ENCODE assay signal across 24 cellular contexts in the genomic region with DNA sequence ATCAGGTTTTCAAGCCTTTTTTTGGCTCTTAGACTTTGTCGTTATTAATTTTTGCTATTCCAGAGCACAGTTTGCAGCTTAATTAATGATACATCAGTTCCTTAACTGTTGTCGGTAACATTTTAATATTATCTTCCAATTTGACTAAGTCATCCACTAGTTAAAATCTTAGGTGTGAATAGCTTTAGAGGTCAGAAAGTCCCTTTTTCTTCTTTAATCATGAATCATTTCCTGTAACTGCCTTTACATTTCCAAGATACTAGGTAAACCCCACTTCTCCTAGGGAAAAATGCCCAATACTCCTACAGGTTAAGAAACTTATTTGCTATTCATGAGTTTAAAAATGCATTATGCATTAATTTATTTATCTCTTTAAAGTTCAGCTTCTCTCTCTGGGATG.
DNase-seq lines count a peak whose midpoint lies in the region; ATAC-seq, FAIRE-seq and TF ChIP-seq lines count a peak whose summit lies in the region.
"Had no signal": no experiment of that assay in that cellular context is flagged by ENCODE, and none has a peak within 500 bp of the region (broad histone marks: within the 10 kb centered on the region; RNA-seq: fewer than 3 reads in every experiment).

No MANE protein-coding gene starts in this region.

- H4K5ac ChIP-seq in mesendoderm (ENCODE audit: low read length), result no peak overlapping the region

- H3K9me3 ChIP-seq in heart right ventricle, result no peaks in the 10 kb centered on the region
- H3K9me3 ChIP-seq: SJCRH30 had no signal

- no peaks in the 10 kb centered on the region for H3K79me1 ChIP-seq in mesendoderm (ENCODE audit: low read length)

- H3K4me3 ChIP-seq in epithelial cell of esophagus (ENCODE audit: low read length) (no peak overlapping the region), heart right ventricle (no peak overlapping the region), mesendoderm (ENCODE audit: low read length) (no peak overlapping the region)
- H3K4me3 ChIP-seq: SJCRH30 had no signal

- H3K27ac ChIP-seq in heart right ventricle (no peak overlapping the region), mesendoderm (ENCODE audit: low read depth, low read length) (no peak overlapping the region)
- H3K27ac ChIP-seq: HL-60, KMS-11, SJCRH30 had no signal

- peak; percentile 34 for ATAC-seq in activated naive CD8-positive, alpha-beta T cell treated with anti-CD3 and anti-CD28 coated beads, Interleukin-2, amount 50 U/mL, for 24 hours
- ATAC-seq in heart right ventricle, result no peak
- ATAC-seq: Right ventricle myocardium inferior had no signal

- H3K9me3 Mint-ChIP-seq in activated naive CD8-positive, alpha-beta T cell treated with anti-CD3 and anti-CD28 coated beads, Interleukin-2, amount 50 U/mL, for 24 hours, result no peaks in the 10 kb centered on the region
- H3K9me3 Mint-ChIP-seq in activated naive CD8-positive, alpha-beta T cell treated with anti-CD3 and anti-CD28 coated beads for 36 hours, result no peaks in the 10 kb centered on the region
- H3K9me3 Mint-ChIP-seq in activated T-helper 2 cell treated with anti-CD3 and anti-CD28 coated beads, Interferon-gamma antibody, Interleukin-2, Interleukin-4, amounts not matched to agents 10 μg/mL and 5 μg/mL and 100 μg/mL, durations not matched to agents 14 hours and 24 hours and 36 hours, result no peaks in the 10 kb centered on the region

- DNase-seq in activated naive CD8-positive, alpha-beta T cell treated with anti-CD3 and anti-CD28 coated beads, Interleukin-2, amount 50 U/mL, for 24 hours, result no peak
- no peak for DNase-seq in activated naive CD8-positive, alpha-beta T cell treated with anti-CD3 and anti-CD28 coated beads for 36 hours
- peak; percentile 23 for DNase-seq in RCC 7860 (ENCODE audit: low spot score)
- peak; percentile 29 for DNase-seq in epithelial cell of esophagus (ENCODE audit: low read depth)
- no peak for DNase-seq in activated T-helper 2 cell treated with anti-CD3 and anti-CD28 coated beads, Interferon-gamma antibody, Interleukin-2, Interleukin-4, amounts not matched to agents 10 μg/mL and 5 μg/mL and 100 μg/mL, durations not matched to agents 14 hours and 24 hours and 36 hours (ENCODE audit: low spot score)
- no peak for DNase-seq in heart right ventricle
- no peak for DNase-seq in mesendoderm
- DNase-seq: 8988T, Calu3, DND-41, NCI-H1092, NCI-H1417 treated with DMSO at 0.1 percent for 48 hours, NCI-H1694 treated with DMSO at 0.1 percent for 48 hours, NCI-H2081, NCI-H2227 treated with DMSO at 0.1 percent for 48 hours, NCI-H510A, NCI-H69, SJCRH30 had no signal

- H3K18ac ChIP-seq in mesendoderm (ENCODE audit: low read length), result no peak overlapping the region

- H2BK5ac ChIP-seq in mesendoderm (ENCODE audit: low read length), result no peak overlapping the region

- H3K36me3 Mint-ChIP-seq in activated naive CD8-positive, alpha-beta T cell treated with anti-CD3 and anti-CD28 coated beads, Interleukin-2, amount 50 U/mL, for 24 hours (ENCODE audit: low read depth), result no peaks in the 10 kb centered on the region
- no peaks in the 10 kb centered on the region for H3K36me3 Mint-ChIP-seq in activated naive CD8-positive, alpha-beta T cell treated with anti-CD3 and anti-CD28 coated beads for 36 hours
- H3K36me3 Mint-ChIP-seq in activated T-helper 2 cell treated with anti-CD3 and anti-CD28 coated beads, Interferon-gamma antibody, Interleukin-2, Interleukin-4, amounts not matched to agents 10 μg/mL and 5 μg/mL and 100 μg/mL, durations not matched to agents 14 hours and 24 hours and 36 hours (ENCODE audit: low read depth), result no peaks in the 10 kb centered on the region
- H3K36me3 Mint-ChIP-seq: IgD-negative memory B cell had no signal

- no peak overlapping the region for H2BK120ac ChIP-seq in mesendoderm (ENCODE audit: low read depth, low read length)

- no peak overlapping the region for H3K23ac ChIP-seq in mesendoderm (ENCODE audit: low read length)

- H3K4me3 Mint-ChIP-seq in activated naive CD8-positive, alpha-beta T cell treated with anti-CD3 and anti-CD28 coated beads, Interleukin-2, amount 50 U/mL, for 24 hours, result no peak overlapping the region
- H3K4me3 Mint-ChIP-seq in activated naive CD8-positive, alpha-beta T cell treated with anti-CD3 and anti-CD28 coated beads for 36 hours, result no peak overlapping the region
- H3K4me3 Mint-ChIP-seq in activated T-helper 2 cell treated with anti-CD3 and anti-CD28 coated beads, Interferon-gamma antibody, Interleukin-2, Interleukin-4, amounts not matched to agents 10 μg/mL and 5 μg/mL and 100 μg/mL, durations not matched to agents 14 hours and 24 hours and 36 hours (ENCODE audit: low read depth), result no peak overlapping the region
- H3K4me3 Mint-ChIP-seq: IgD-negative memory B cell had no signal

- H3K27me3 ChIP-seq in heart right ventricle (no peaks in the 10 kb centered on the region), mesendoderm (ENCODE audit: insufficient read depth, low read length, poor library complexity) (no peaks in the 10 kb centered on the region)
- H3K27me3 ChIP-seq: SJCRH30 had no signal

- no peak overlapping the region for H3K9ac ChIP-seq in mesendoderm (ENCODE audit: low read length)
- H3K9ac ChIP-seq: KMS-11 had no signal

- intact Hi-C loops in activated T-helper 2 cell treated with anti-CD3 and anti-CD28 coated beads, Interferon-gamma antibody, Interleukin-2, Interleukin-4, amounts not matched to agents 10 μg/mL and 5 μg/mL and 100 μg/mL, durations not matched to agents 14 hours and 24 hours and 36 hours (cut with micrococcal nuclease), result loop anchor here (5.0 to 10.0 kb wide), 4 partner anchors 77 to 504 kb away; no protein-coding TSS in a partner anchor
- intact Hi-C loops in heart right ventricle (cut with DNase I), result loop anchor here in 6 of 10 donors (5.0 to 10.0 kb wide), 4 partner anchors 262 to 547 kb away; no protein-coding TSS in a partner anchor

- H3K27ac Mint-ChIP-seq in activated naive CD8-positive, alpha-beta T cell treated with anti-CD3 and anti-CD28 coated beads, Interleukin-2, amount 50 U/mL, for 24 hours, result no peak overlapping the region
- H3K27ac Mint-ChIP-seq in activated naive CD8-positive, alpha-beta T cell treated with anti-CD3 and anti-CD28 coated beads for 36 hours, result no peak overlapping the region
- no peak overlapping the region for H3K27ac Mint-ChIP-seq in activated T-helper 2 cell treated with anti-CD3 and anti-CD28 coated beads, Interferon-gamma antibody, Interleukin-2, Interleukin-4, amounts not matched to agents 10 μg/mL and 5 μg/mL and 100 μg/mL, durations not matched to agents 14 hours and 24 hours and 36 hours
- H3K27ac Mint-ChIP-seq: IgD-negative memory B cell had no signal

- no peak overlapping the region for H2BK15ac ChIP-seq in mesendoderm (replicated peaks; ENCODE audit: low read depth)

- H3K4me2 ChIP-seq in mesendoderm (ENCODE audit: low read length), result no peak overlapping the region
- H3K4me2 ChIP-seq: KMS-11 had no signal

- no peak overlapping the region for H2AK5ac ChIP-seq in mesendoderm (ENCODE audit: low read length)

- H3K4me1 ChIP-seq in heart right ventricle (no peaks in the 10 kb centered on the region), mesendoderm (ENCODE audit: control insufficient read depth, low read depth, low read length) (no peaks in the 10 kb centered on the region)
- H3K4me1 ChIP-seq: SJCRH30 had no signal

- H3K56ac ChIP-seq in mesendoderm (ENCODE audit: low read length), result no peak overlapping the region

- FAIRE-seq in RCC 7860 (lab: Jason Lieb, UNC), result no peak
- FAIRE-seq: GM19239, H54 had no signal

- 91% methylated on average over 2 of the region's 2 CpGs for WGBS in heart right ventricle, 2 donors
- WGBS in mesendoderm (ENCODE audit: extremely low coverage, insufficient coverage, low lambda C conversion rate), result no CpG with 5 or more reads among the region's 2 CpGs

- H3K36me3 ChIP-seq in heart right ventricle (no peaks in the 10 kb centered on the region), mesendoderm (ENCODE audit: control insufficient read depth, insufficient read depth, low read length) (no peaks in the 10 kb centered on the region)
- H3K36me3 ChIP-seq: SJCRH30 had no signal

- TF ChIP-seq CTCF in epithelial cell of esophagus (IDR thresholded peaks at IDR 0.05; ENCODE audit: insufficient read depth, low read depth, low read length, missing control alignments) (no peak), heart right ventricle (IDR thresholded peaks at IDR 0.05) (no peak)

- H3K4ac ChIP-seq in mesendoderm (ENCODE audit: low read depth, low read length), result no peak overlapping the region

- H4K8ac ChIP-seq in mesendoderm (ENCODE audit: low read depth, low read length), result no peak overlapping the region

- H3K4me1 Mint-ChIP-seq in activated naive CD8-positive, alpha-beta T cell treated with anti-CD3 and anti-CD28 coated beads, Interleukin-2, amount 50 U/mL, for 24 hours, result peaks cover 25% of the 10 kb centered on the region
- peaks cover 25% of the 10 kb centered on the region for H3K4me1 Mint-ChIP-seq in activated naive CD8-positive, alpha-beta T cell treated with anti-CD3 and anti-CD28 coated beads for 36 hours
- peaks cover 7% of the 10 kb centered on the region for H3K4me1 Mint-ChIP-seq in activated T-helper 2 cell treated with anti-CD3 and anti-CD28 coated beads, Interferon-gamma antibody, Interleukin-2, Interleukin-4, amounts not matched to agents 10 μg/mL and 5 μg/mL and 100 μg/mL, durations not matched to agents 14 hours and 24 hours and 36 hours (ENCODE audit: low read depth)

- no peaks in the 10 kb centered on the region for H3K27me3 Mint-ChIP-seq in activated naive CD8-positive, alpha-beta T cell treated with anti-CD3 and anti-CD28 coated beads, Interleukin-2, amount 50 U/mL, for 24 hours
- H3K27me3 Mint-ChIP-seq in activated naive CD8-positive, alpha-beta T cell treated with anti-CD3 and anti-CD28 coated beads for 36 hours, result no peaks in the 10 kb centered on the region
- peaks cover 8% of the 10 kb centered on the region for H3K27me3 Mint-ChIP-seq in activated T-helper 2 cell treated with anti-CD3 and anti-CD28 coated beads, Interferon-gamma antibody, Interleukin-2, Interleukin-4, amounts not matched to agents 10 μg/mL and 5 μg/mL and 100 μg/mL, durations not matched to agents 14 hours and 24 hours and 36 hours (ENCODE audit: low read depth)
- H3K27me3 Mint-ChIP-seq: IgD-negative memory B cell had no signal

- H3K79me2 ChIP-seq in mesendoderm (ENCODE audit: control insufficient read depth, insufficient read depth, low read length), result no peaks in the 10 kb centered on the region

Comparison
In these comparisons a context has a peak if more than half of its experiments do, and no peak if none do; other contexts are left out.
1. DNase-seq: peak in RCC 7860 (single experiment) and epithelial cell of esophagus (single experiment); none in activated naive CD8-positive, alpha-beta T cell treated with anti-CD3 and anti-CD28 coated beads, Interleukin-2, amount 50 U/mL, for 24 hours (single experiment), activated naive CD8-positive, alpha-beta T cell treated with anti-CD3 and anti-CD28 coated beads for 36 hours (single experiment), activated T-helper 2 cell treated with anti-CD3 and anti-CD28 coated beads, Interferon-gamma antibody, Interleukin-2, Interleukin-4, amounts not matched to agents 10 μg/mL and 5 μg/mL and 100 μg/mL, durations not matched to agents 14 hours and 24 hours and 36 hours (single experiment), heart right ventricle (0 of 2) and mesendoderm (single experiment).